In genomic region chr20:5511082-5511481, GRCh38 we compare ENCODE assay signal across 23 cellular contexts.
"Had no signal": no experiment of that assay in that cellular context is flagged by ENCODE, and none has a peak within 500 bp of the region (broad histone marks: within the 10 kb centered on the region; RNA-seq: fewer than 3 reads in every experiment).

No MANE protein-coding gene starts in this region.

- H2AFZ ChIP-seq: hepatocyte, neural progenitor cell had no signal

- H3K4me3 ChIP-seq: hepatocyte, left ventricle myocardium inferior, lung, mucosa of descending colon, neural progenitor cell, ovary, right atrium auricular region, right lobe of liver, smooth muscle cell, tibial nerve, uterus had no signal

- H3K9me3 Mint-ChIP-seq: neural progenitor cell; stimulated activated naive B cell treated with anti-CD40 and anti-IgM and Interleukin-4, amounts not matched to agents 10 μg/mL and 1 μg/mL and 100 μg/mL, for 72 hours; stimulated activated naive CD8-positive, alpha-beta T cell treated with anti-CD3 and anti-CD28 coated beads, Interleukin-15, Interleukin-2, amounts not matched to agents 100 ng/mL and 50 ng/mL, for 24 hours; type B pancreatic cell had no signal

- ATAC-seq: mucosa of descending colon; naive thymus-derived CD4-positive, alpha-beta T cell; stimulated activated naive B cell treated with anti-CD40 and anti-IgM and Interleukin-4, amounts not matched to agents 10 μg/mL and 1 μg/mL and 100 μg/mL, for 72 hours had no signal

- H3K4me3 Mint-ChIP-seq: naive thymus-derived CD4-positive, alpha-beta T cell; nephron progenitor cell; neural progenitor cell; stimulated activated naive B cell treated with anti-CD40 and anti-IgM and Interleukin-4, amounts not matched to agents 10 μg/mL and 1 μg/mL and 100 μg/mL, for 72 hours; stimulated activated naive CD8-positive, alpha-beta T cell treated with anti-CD3 and anti-CD28 coated beads, Interleukin-15, Interleukin-2, amounts not matched to agents 100 ng/mL and 50 ng/mL, for 24 hours; type B pancreatic cell had no signal

- H3K27ac Mint-ChIP-seq: naive thymus-derived CD4-positive, alpha-beta T cell; nephron progenitor cell; neural progenitor cell; progenitor cell of endocrine pancreas; stimulated activated naive B cell treated with anti-CD40 and anti-IgM and Interleukin-4, amounts not matched to agents 10 μg/mL and 1 μg/mL and 100 μg/mL, for 72 hours; stimulated activated naive CD8-positive, alpha-beta T cell treated with anti-CD3 and anti-CD28 coated beads, Interleukin-15, Interleukin-2, amounts not matched to agents 100 ng/mL and 50 ng/mL, for 24 hours; type B pancreatic cell had no signal

- H3K4me1 Mint-ChIP-seq: stimulated activated naive B cell treated with anti-CD40 and anti-IgM and Interleukin-4, amounts not matched to agents 10 μg/mL and 1 μg/mL and 100 μg/mL, for 72 hours had no signal

- H3K36me3 ChIP-seq: left ventricle myocardium inferior, neural progenitor cell, ovary, right atrium auricular region, right lobe of liver, tibial nerve, uterus had no signal

- H3K4me2 ChIP-seq: hepatocyte, neural progenitor cell, smooth muscle cell had no signal

- H3K27ac ChIP-seq: hepatocyte, left ventricle myocardium inferior, neural progenitor cell, ovary, right atrium auricular region, right lobe of liver, tibial nerve, uterus had no signal

- H3K9ac ChIP-seq: neural progenitor cell had no signal

- H3K27me3 ChIP-seq: hepatocyte, neural progenitor cell, ovary, right atrium auricular region, right lobe of liver, tibial nerve, uterus had no signal

- H3K9me3 ChIP-seq: left ventricle myocardium inferior, mucosa of descending colon, ovary, right atrium auricular region, right lobe of liver, tibial nerve, uterus had no signal

- H3K27me3 Mint-ChIP-seq: naive thymus-derived CD4-positive, alpha-beta T cell; progenitor cell of endocrine pancreas; stimulated activated naive B cell treated with anti-CD40 and anti-IgM and Interleukin-4, amounts not matched to agents 10 μg/mL and 1 μg/mL and 100 μg/mL, for 72 hours; stimulated activated naive CD8-positive, alpha-beta T cell treated with anti-CD3 and anti-CD28 coated beads, Interleukin-15, Interleukin-2, amounts not matched to agents 100 ng/mL and 50 ng/mL, for 24 hours had no signal

- H3K4me1 ChIP-seq: left ventricle myocardium inferior, neural progenitor cell, right atrium auricular region, right lobe of liver, tibial nerve, uterus had no signal

- H3K36me3 Mint-ChIP-seq: neural progenitor cell, type B pancreatic cell had no signal

- DNase-seq: left ventricle myocardium inferior; midbrain; mucosa of descending colon; naive thymus-derived CD4-positive, alpha-beta T cell; ovary; right lobe of liver; stimulated activated CD4-positive, alpha-beta T cell treated with anti-CD3 and anti-CD28 coated beads, Interleukin-1b, Interleukin-23, amount 100 ng/mL, for 48 hours; stimulated activated CD4-positive, alpha-beta T cell treated with anti-CD3 and anti-CD28 coated beads, Interleukin-2, amount 100 ng/mL, for 48 hours; stimulated activated CD4-positive, alpha-beta T cell treated with anti-CD3 and anti-CD28 coated beads, Interleukin-4, amount 100 ng/mL, for 4 hours; stimulated activated CD8-positive, alpha-beta memory T cell treated with anti-CD3 and anti-CD28 coated beads, Interleukin-4, amount 100 ng/mL, for 48 hours; stimulated activated naive B cell treated with anti-CD40 and anti-IgM and Interleukin-4, amounts not matched to agents 10 μg/mL and 1 μg/mL and 100 μg/mL, for 72 hours; substantia nigra; uterus had no signal
